In genomic region chr12:89082354-89082753, GRCh38 we compare ENCODE assay signal across 27 cellular contexts.
A peak's percentile ranks its signal among the peaks of the same experiment; 100 is the strongest.
DNase-seq lines count a peak whose midpoint lies in the region; TF ChIP-seq lines count a peak whose summit lies in the region.
"Had no signal": no experiment of that assay in that cellular context is flagged by ENCODE, and none has a peak within 500 bp of the region (broad histone marks: within the 10 kb centered on the region; RNA-seq: fewer than 3 reads in every experiment).

No MANE protein-coding gene starts in this region.

- no peak overlapping the region for H4K8ac ChIP-seq in mesenchymal stem cell (ENCODE audit: low read length)

- peaks cover 0 to 2% (median 0%) of the 10 kb centered on the region in 3 donors for H3K36me3 Mint-ChIP-seq in CD8-positive, alpha-beta memory T cell

- H3K27ac Mint-ChIP-seq in CD8-positive, alpha-beta memory T cell, result no peak overlapping the region
- H3K27ac Mint-ChIP-seq: activated naive CD4-positive, alpha-beta T cell treated with anti-CD3 and anti-CD28 coated beads for 36 hours; B cell; naive thymus-derived CD4-positive, alpha-beta T cell; T-helper 17 cell had no signal

- peaks cover 9 to 40% of the 10 kb centered on the region in 2 donors for H3K27me3 Mint-ChIP-seq in CD8-positive, alpha-beta memory T cell

- H3K4me1 Mint-ChIP-seq in CD8-positive, alpha-beta memory T cell, result no peaks in the 10 kb centered on the region

- TF ChIP-seq CTCF in A673 (conservative IDR thresholded peaks at IDR 0.05; ENCODE audit: low read depth, low read length), result no peak
- no peak for TF ChIP-seq CTCF in astrocyte of the spinal cord (IDR thresholded peaks at IDR 0.05; ENCODE audit: low read depth, low read length)

- H3K9me2 ChIP-seq in GM23248 (ENCODE audit: insufficient read depth), result no peaks in the 10 kb centered on the region

- H3K14ac ChIP-seq in mesenchymal stem cell (ENCODE audit: low read length in 2 of 2), result peak overlapping the region in 1 of 2 experiments; percentile 41

- in situ Hi-C loops in GM23248 (cut with MboI) (no loop called here), astrocyte of the spinal cord (cut with HindIII; ENCODE audit: low sequenced_read_pairs) (no loop called here)

- H3K27ac ChIP-seq in A673 (ENCODE audit: low read depth, low read length, poor library complexity, severe bottlenecking) (peak overlapping the region; percentile 77), GM23248 (no peak overlapping the region; the same call in 1 of the 2 replicates), mesenchymal stem cell (ENCODE audit: low read length, poor library complexity, severe bottlenecking) (no peak overlapping the region)
- no peak overlapping the region for H3K27ac ChIP-seq in CD8-positive, alpha-beta memory T cell (ENCODE audit: low read depth, low read length)
- H3K27ac ChIP-seq: A549, breast epithelium, HL-60, RWPE1, upper lobe of left lung had no signal

- H3K4ac ChIP-seq in mesenchymal stem cell (ENCODE audit: low read depth in 1 of 2, low read length in 2 of 2), result peak overlapping the region in 1 of 2 experiments; percentile 73

- no peaks in the 10 kb centered on the region for H3K9me3 Mint-ChIP-seq in CD8-positive, alpha-beta memory T cell
- H3K9me3 Mint-ChIP-seq: activated naive CD4-positive, alpha-beta T cell treated with anti-CD3 and anti-CD28 coated beads for 36 hours; activated T-cell treated with anti-CD3 and anti-CD28 coated beads, Interleukin-2, amount 50 U/mL, for 4 hours had no signal

- H3K79me2 ChIP-seq in GM23248 (ENCODE audit: insufficient read depth), result no peaks in the 10 kb centered on the region

- CTCF ChIA-PET in A673 (lab: Charles Lee), result no interaction called here
- CTCF ChIA-PET in CD8-positive, alpha-beta memory T cell (lab: Charles Lee), result no interaction called here

- H3K4me3 ChIP-seq in A673 (ENCODE audit: low read depth, low read length, poor library complexity, severe bottlenecking) (no peak overlapping the region), GM23248 (no peak overlapping the region), astrocyte of the spinal cord (ENCODE audit: low read depth, low read length) (no peak overlapping the region), mesenchymal stem cell (ENCODE audit: insufficient read depth in 1 of 2, low read depth in 1 of 2, low read length in 2 of 2) (peak overlapping the region in 1 of 2 experiments; percentile 34)
- no peak overlapping the region for H3K4me3 ChIP-seq in CD8-positive, alpha-beta memory T cell (ENCODE audit: low read length)
- H3K4me3 ChIP-seq: A549, breast epithelium, upper lobe of left lung had no signal

- H2AFZ ChIP-seq in GM23248 (peak overlapping the region; percentile 43; the same call in 1 of the 2 replicates), mesenchymal stem cell (ENCODE audit: low read depth, low read length) (no peak overlapping the region)

- no peaks in the 10 kb centered on the region for H3K9me3 ChIP-seq in A673 (ENCODE audit: low read depth, low read length, poor library complexity, severe bottlenecking)
- no peaks in the 10 kb centered on the region for H3K9me3 ChIP-seq in GM23248 (ENCODE audit: low read depth)
- no peaks in the 10 kb centered on the region for H3K9me3 ChIP-seq in mesenchymal stem cell (ENCODE audit: control insufficient read depth, low read length)
- no peaks in the 10 kb centered on the region for H3K9me3 ChIP-seq in CD8-positive, alpha-beta memory T cell (ENCODE audit: low read length)
- H3K9me3 ChIP-seq: A549, breast epithelium, upper lobe of left lung had no signal

- H3F3A ChIP-seq in GM23248 (ENCODE audit: insufficient read depth), result peaks cover 6% of the 10 kb centered on the region; the same call in 1 of the 2 replicates

- no peak overlapping the region for H2BK15ac ChIP-seq in mesenchymal stem cell (ENCODE audit: low read depth, poor library complexity, severe bottlenecking)

- H3K4me3 Mint-ChIP-seq in CD8-positive, alpha-beta memory T cell, result no peak overlapping the region
- H3K4me3 Mint-ChIP-seq: activated naive CD4-positive, alpha-beta T cell treated with anti-CD3 and anti-CD28 coated beads for 36 hours; activated T-cell treated with anti-CD3 and anti-CD28 coated beads, Interleukin-2, amount 50 U/mL, for 4 hours; B cell; naive thymus-derived CD4-positive, alpha-beta T cell; T-helper 17 cell had no signal

- no peak overlapping the region for H3K18ac ChIP-seq in mesenchymal stem cell (ENCODE audit: low read depth in 1 of 2, low read length in 2 of 2)

- no peak overlapping the region for H2AK5ac ChIP-seq in mesenchymal stem cell (ENCODE audit: low read length, severe bottlenecking)

- peak overlapping the region in 1 of 2 experiments; percentile 39 for H2BK12ac ChIP-seq in mesenchymal stem cell (ENCODE audit: low read length in 2 of 2)

- H3K79me1 ChIP-seq in mesenchymal stem cell (replicated peaks; ENCODE audit: low read length, poor library complexity, severe bottlenecking), result no peaks in the 10 kb centered on the region

- POLR2A ChIA-PET in A673 (lab: Charles Lee; ENCODE audit: low non-redundant PET), result no interaction called here
- POLR2A ChIA-PET in CD8-positive, alpha-beta memory T cell (lab: Charles Lee), result no interaction called here

- H2BK120ac ChIP-seq in mesenchymal stem cell (ENCODE audit: low read depth, low read length), result no peak overlapping the region

- H3K4me1 ChIP-seq in A673 (ENCODE audit: insufficient read depth, low read length, poor library complexity, severe bottlenecking) (peaks cover 58% of the 10 kb centered on the region), GM23248 (ENCODE audit: insufficient read depth) (peaks cover 17% of the 10 kb centered on the region), mesenchymal stem cell (ENCODE audit: control insufficient read depth, insufficient read depth, low read depth, low read length) (peaks cover 4% of the 10 kb centered on the region)
- H3K4me1 ChIP-seq in CD8-positive, alpha-beta memory T cell (ENCODE audit: insufficient read depth, low read length), result no peaks in the 10 kb centered on the region
- H3K4me1 ChIP-seq: A549, breast epithelium had no signal

- H3K36me3 ChIP-seq in A673 (ENCODE audit: insufficient read depth, low read length, poor library complexity, severe bottlenecking) (no peaks in the 10 kb centered on the region), GM23248 (ENCODE audit: low read depth) (no peaks in the 10 kb centered on the region), mesenchymal stem cell (ENCODE audit: control insufficient read depth in 1 of 2, insufficient read depth in 2 of 2, low read depth in 1 of 2, low read length in 2 of 2) (no peaks in the 10 kb centered on the region)
- H3K36me3 ChIP-seq in CD8-positive, alpha-beta memory T cell (ENCODE audit: insufficient read depth, low read length), result no peaks in the 10 kb centered on the region
- H3K36me3 ChIP-seq: breast epithelium, upper lobe of left lung had no signal

- intact Hi-C loops in A673 (cut with micrococcal nuclease; ENCODE audit: unreplicated experiment), result loop anchor here (5.0 kb wide), 1 partner anchor 75 kb away; no protein-coding TSS in a partner anchor

- H3K9ac ChIP-seq in GM23248 (no peak overlapping the region), mesenchymal stem cell (ENCODE audit: low read length) (peak overlapping the region; percentile 70)

- no peak overlapping the region for H2BK5ac ChIP-seq in mesenchymal stem cell (ENCODE audit: low read depth, low read length, poor library complexity, severe bottlenecking)

- H4K91ac ChIP-seq in mesenchymal stem cell (ENCODE audit: low read length), result no peak overlapping the region

- peak overlapping the region in 1 of 2 experiments; percentile 98 for H3K23ac ChIP-seq in mesenchymal stem cell (ENCODE audit: low read length in 2 of 2)

- WGBS in GM23248 (ENCODE audit: low coverage in 1 of 2, low lambda C conversion rate in 2 of 2, missing lambda C conversion rate in 2 of 2), 2 experiments, result 32 to 54% methylated on average over 1 of the region's 1 CpG
- WGBS in mesenchymal stem cell, result 59% methylated on average over 1 of the region's 1 CpG

- no peak overlapping the region for H3K4me2 ChIP-seq in GM23248 (ENCODE audit: unreplicated experiment)
- no peak overlapping the region for H3K4me2 ChIP-seq in mesenchymal stem cell (ENCODE audit: low read length, poor library complexity, severe bottlenecking)
- H3K4me2 ChIP-seq: A549 had no signal

- BruUV-seq in A673 (replicated peaks; lab: Mats Ljungman, UMichigan), result no TSS peak

- DNase-seq in A673 (ENCODE audit: low spot score) (peak; percentile 76), GM23248 (peak; percentile 58), astrocyte of the spinal cord (ENCODE audit: low read depth, low spot score) (peak; percentile 40), mesenchymal stem cell (no peak), kidney tubule cell (ENCODE audit: low spot score) (no peak)
- DNase-seq in activated CD8-positive, alpha-beta memory T cell treated with anti-CD3 and anti-CD28 coated beads, Interleukin-2, amount 50 U/mL, for 48 hours, result no peak
- DNase-seq in CD8-positive, alpha-beta memory T cell, result no peak
- DNase-seq in stimulated activated CD8-positive, alpha-beta memory T cell treated with anti-CD3 and anti-CD28 coated beads, Interleukin-4, amount 100 ng/mL, for 48 hours, result no peak
- DNase-seq: activated CD8-positive, alpha-beta memory T cell treated with anti-CD3 and anti-CD28 coated beads for 24 hours; activated naive CD4-positive, alpha-beta T cell treated with anti-CD3 and anti-CD28 coated beads for 36 hours; activated T-cell treated with anti-CD3 and anti-CD28 coated beads, Interleukin-2, amount 50 U/mL, for 4 hours; effector CD4-positive, alpha-beta T cell; foreskin melanocyte; Kasumi-1; naive thymus-derived CD4-positive, alpha-beta T cell; NCI-H446 treated with DMSO at 0.1 percent for 48 hours; NCI-H82; occipital lobe; small intestine; stimulated activated CD4-positive, alpha-beta T cell treated with anti-CD3 and anti-CD28 coated beads, Interleukin-1b, Interleukin-23, amount 100 ng/mL, for 48 hours; T-helper 17 cell; upper lobe of left lung had no signal

- no peaks in the 10 kb centered on the region for H4K20me1 ChIP-seq in GM23248 (ENCODE audit: insufficient read depth)

- H3K27me3 ChIP-seq in A673 (replicated peaks; ENCODE audit: insufficient read depth, low read depth, low read length, poor library complexity), result no peaks in the 10 kb centered on the region
- H3K27me3 ChIP-seq in GM23248 (replicated peaks; ENCODE audit: insufficient read depth), result no peaks in the 10 kb centered on the region
- no peaks in the 10 kb centered on the region for H3K27me3 ChIP-seq in mesenchymal stem cell (ENCODE audit: control insufficient read depth in 1 of 2, insufficient read depth in 1 of 2, low read length in 2 of 2)
- no peaks in the 10 kb centered on the region for H3K27me3 ChIP-seq in CD8-positive, alpha-beta memory T cell (ENCODE audit: insufficient read depth, low read length, poor library complexity, severe bottlenecking)
- H3K27me3 ChIP-seq: breast epithelium, upper lobe of left lung had no signal

Comparison
In these comparisons a context has a peak if more than half of its experiments do, and no peak if none do; other contexts are left out.
1. DNase-seq: peak in A673 (single experiment), GM23248 (single experiment) and astrocyte of the spinal cord (single experiment); none in mesenchymal stem cell (single experiment), activated CD8-positive, alpha-beta memory T cell treated with anti-CD3 and anti-CD28 coated beads, Interleukin-2, amount 50 U/mL, for 48 hours (single experiment), CD8-positive, alpha-beta memory T cell (0 of 5), stimulated activated CD8-positive, alpha-beta memory T cell treated with anti-CD3 and anti-CD28 coated beads, Interleukin-4, amount 100 ng/mL, for 48 hours (single experiment) and kidney tubule cell (single experiment).